In genomic region chr2:234710587-234710986, GRCh38 we compare ENCODE assay signal across 1 cellular context.
TF ChIP-seq lines count a peak whose summit lies in the region.

No MANE protein-coding gene starts in this region.

TF ChIP-seq in HepG2, 621 proteins besides CTCF, POLR2A, EP300 and RAD21 (continued from another document and continues in another):
- TF ChIP-seq ZNF816 (CRISPR knock-in tag; IDR thresholded peaks at IDR 0.05; ENCODE audit: borderline replicate concordance) (no peak), SUZ12 (IDR thresholded peaks at IDR 0.05; ENCODE audit: low read depth, low read length) (no peak), ZBTB33 (CRISPR knock-in tag; IDR thresholded peaks at IDR 0.05) (no peak), ZFP1 (CRISPR knock-in tag; IDR thresholded peaks at IDR 0.05) (no peak), MAFF (IDR thresholded peaks at IDR 0.05; ENCODE audit: low read depth, low read length) (peak; percentile 23; the same call in 1 of the 2 replicates), BRCA1 (CRISPR knock-in tag; IDR thresholded peaks at IDR 0.05) (no peak), TBX2 (CRISPR knock-in tag; IDR thresholded peaks at IDR 0.05; ENCODE audit: borderline replicate concordance) (peak; percentile 40; the same call in 1 of the 2 replicates), ZFP82 (CRISPR knock-in tag; IDR thresholded peaks at IDR 0.05; ENCODE audit: borderline replicate concordance) (no peak), ZKSCAN1 (IDR thresholded peaks at IDR 0.05; ENCODE audit: low read length) (no peak), GLMP (CRISPR knock-in tag; IDR thresholded peaks at IDR 0.05; ENCODE audit: borderline replicate concordance) (no peak), SRF (IDR thresholded peaks at IDR 0.05; ENCODE audit: low read depth, low read length) (no peak), NFATC3 (CRISPR knock-in tag; IDR thresholded peaks at IDR 0.05) (no peak), NFRKB (IDR thresholded peaks at IDR 0.05) (no peak), MLXIP (CRISPR knock-in tag; IDR thresholded peaks at IDR 0.05; ENCODE audit: borderline replicate concordance) (no peak), HOXD1 (CRISPR knock-in tag; IDR thresholded peaks at IDR 0.05) (no peak), ZSCAN9 (CRISPR knock-in tag; IDR thresholded peaks at IDR 0.05; ENCODE audit: borderline replicate concordance) (peak; percentile 26; the same call in 1 of the 2 replicates), GFI1 (CRISPR knock-in tag; IDR thresholded peaks at IDR 0.05; ENCODE audit: borderline replicate concordance) (0 out of 2 replicates have a peak, but pooled peaks have one; percentile 29), BCL6 (CRISPR knock-in tag; IDR thresholded peaks at IDR 0.05) (peak; percentile 26; the same call in 1 of the 2 replicates), POLR2AphosphoS5 (IDR thresholded peaks at IDR 0.05; ENCODE audit: low read depth, low read length) (no peak), ZNF710 (CRISPR knock-in tag; IDR thresholded peaks at IDR 0.05; ENCODE audit: borderline replicate concordance) (peak; percentile 95), ZNF530 (CRISPR knock-in tag; IDR thresholded peaks at IDR 0.05; ENCODE audit: low read depth) (no peak), NR1H2 (CRISPR knock-in tag; IDR thresholded peaks at IDR 0.05; ENCODE audit: borderline replicate concordance, low read depth) (no peak), ZNF652 (CRISPR knock-in tag; IDR thresholded peaks at IDR 0.05; ENCODE audit: borderline replicate concordance, low read depth) (no peak), ETV5 (CRISPR knock-in tag; IDR thresholded peaks at IDR 0.05; ENCODE audit: borderline replicate concordance) (no peak), HINFP (CRISPR knock-in tag; IDR thresholded peaks at IDR 0.05; ENCODE audit: low read depth) (no peak), SAFB2 (CRISPR knock-in tag; IDR thresholded peaks at IDR 0.05; ENCODE audit: borderline replicate concordance, low read depth) (no peak), ZNF441 (CRISPR knock-in tag; IDR thresholded peaks at IDR 0.05; ENCODE audit: borderline replicate concordance) (no peak), ZNF691 (CRISPR knock-in tag; IDR thresholded peaks at IDR 0.05; ENCODE audit: borderline replicate concordance, low read depth) (no peak), ZNF709 (CRISPR knock-in tag; IDR thresholded peaks at IDR 0.05) (no peak), TEAD2 (CRISPR knock-in tag; IDR thresholded peaks at IDR 0.05) (no peak), SOX13 (IDR thresholded peaks at IDR 0.05) (peak; percentile 20; the same call in 1 of the 2 replicates), SOX13 (CRISPR knock-in tag; conservative IDR thresholded peaks at IDR 0.05 in 1 of 2, IDR thresholded peaks at IDR 0.05 in 1 of 2) (peak in 1 of 2 experiments; percentile 74; a peak in 2 of 4 replicates), ATF7-NPFF (CRISPR knock-in tag; IDR thresholded peaks at IDR 0.05; ENCODE audit: low read depth) (no peak), CEBPZ (IDR thresholded peaks at IDR 0.05; ENCODE audit: low read length) (no peak), NFYC (CRISPR knock-in tag; IDR thresholded peaks at IDR 0.05) (no peak), NFIB (CRISPR knock-in tag; IDR thresholded peaks at IDR 0.05; ENCODE audit: borderline replicate concordance) (no peak), FOXM1 (CRISPR knock-in tag; IDR thresholded peaks at IDR 0.05) (no peak), TRIM24 (CRISPR knock-in tag; IDR thresholded peaks at IDR 0.05) (no peak), ZSCAN20 (CRISPR knock-in tag; IDR thresholded peaks at IDR 0.05; ENCODE audit: borderline replicate concordance) (no peak), FOXK1 (CRISPR knock-in tag; IDR thresholded peaks at IDR 0.05; ENCODE audit: borderline replicate concordance, low read depth) (peak; percentile 57; the same call in 1 of the 2 replicates), YEATS4 (CRISPR knock-in tag; IDR thresholded peaks at IDR 0.05; ENCODE audit: borderline replicate concordance) (no peak), ZNF276 (CRISPR knock-in tag; IDR thresholded peaks at IDR 0.05; ENCODE audit: low read depth) (no peak), ARHGAP35 (CRISPR knock-in tag; IDR thresholded peaks at IDR 0.05; ENCODE audit: borderline replicate concordance) (no peak), ZXDC (CRISPR knock-in tag; IDR thresholded peaks at IDR 0.05) (no peak), TCF7 (IDR thresholded peaks at IDR 0.05; ENCODE audit: low read depth) (peak; percentile 38; the same call in 1 of the 2 replicates), ZFAT (CRISPR knock-in tag; conservative IDR thresholded peaks at IDR 0.05) (no peak), SATB2 (CRISPR knock-in tag; IDR thresholded peaks at IDR 0.05) (no peak), ZIK1 (CRISPR knock-in tag; IDR thresholded peaks at IDR 0.05; ENCODE audit: borderline replicate concordance, low read depth) (no peak)
